Comparison of ENCODE assay signal across 23 cellular contexts in the genomic region with DNA sequence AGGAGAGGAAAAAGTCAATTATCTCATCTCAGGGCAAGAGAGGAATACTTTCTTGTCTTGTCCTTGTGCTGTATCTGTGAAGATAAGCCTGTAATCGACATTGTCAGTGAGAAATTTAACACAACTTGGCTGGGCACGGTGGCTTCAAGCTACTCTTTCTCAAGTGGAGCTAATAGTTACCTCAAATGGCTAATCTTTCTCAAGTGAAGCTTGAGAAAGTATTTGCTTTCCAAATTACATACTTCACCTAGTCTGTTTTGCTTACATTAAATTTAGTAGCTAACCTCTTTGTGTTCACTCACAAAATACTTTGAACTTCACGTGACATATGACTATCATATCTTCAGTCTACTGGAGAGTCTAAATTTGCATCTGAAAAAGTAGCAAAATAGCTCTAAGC.
"Had no signal": no experiment of that assay in that cellular context is flagged by ENCODE, and none has a peak within 500 bp of the region (broad histone marks: within the 10 kb centered on the region; RNA-seq: fewer than 3 reads in every experiment).

No MANE protein-coding gene starts in this region.

- H3K36me3 ChIP-seq: gastrocnemius medialis, sigmoid colon, stomach, thyroid gland had no signal

- H3K9me3 ChIP-seq: gastrocnemius medialis, psoas muscle, sigmoid colon, stomach, thyroid gland had no signal

- H3K27ac ChIP-seq: gastrocnemius medialis, psoas muscle, sigmoid colon, stomach, thyroid gland had no signal

- DNase-seq: cortex of kidney; effector memory CD8-positive, alpha-beta T cell; foreskin fibroblast; gastrocnemius medialis; head of caudate nucleus; kidney; mammary epithelial cell; naive thymus-derived CD8-positive, alpha-beta T cell; nephron progenitor cell; nucleus accumbens; posterior cingulate gyrus; psoas muscle; right cardiac atrium; sigmoid colon; stimulated activated CD4-positive, alpha-beta T cell treated with anti-CD3 and anti-CD28 coated beads, Interleukin-2, amount 100 ng/mL, for 24 hours; stimulated activated CD4-positive, alpha-beta T cell treated with anti-CD3 and anti-CD28 coated beads, Interleukin-4, amount 100 ng/mL, for 24 hours; stimulated activated naive CD4-positive, alpha-beta T cell treated with Interleukin-2 at 50 U/mL for 16 hours; stomach; thyroid gland; trophoblast cell had no signal

- H3K27me3 ChIP-seq: gastrocnemius medialis, sigmoid colon, stomach, thyroid gland had no signal

- H3K4me1 ChIP-seq: gastrocnemius medialis, psoas muscle, sigmoid colon, stomach, thyroid gland had no signal

- H3K4me3 ChIP-seq: gastrocnemius medialis, psoas muscle, sigmoid colon, stomach, thyroid gland had no signal

- FAIRE-seq: endometrium, kidney had no signal

- ATAC-seq: effector memory CD8-positive, alpha-beta T cell; gastrocnemius medialis; left lobe of liver; naive thymus-derived CD8-positive, alpha-beta T cell; psoas muscle; right cardiac atrium; stimulated activated effector memory CD8-positive, alpha-beta T cell treated with anti-CD3 and anti-CD28 coated beads, Interleukin-12 subunit alpha, Interleukin-12 subunit beta, amount 100 ng/mL, for 72 hours had no signal
